12 cellular contexts compared by ENCODE assay signal in genomic region chr3:142276780-142277179, GRCh38. TPM values are rescaled to one million over a fixed set of nuclear protein-coding genes. Genes with fewer than 3 reads are reported as not detected.
DNase-seq lines count a peak whose midpoint lies in the region; ATAC-seq and TF ChIP-seq lines count a peak whose summit lies in the region.
"Had no signal": no experiment of that assay in that cellular context is flagged by ENCODE, and none has a peak within 500 bp of the region (broad histone marks: within the 10 kb centered on the region; RNA-seq: fewer than 3 reads in every experiment).

No MANE protein-coding gene starts in this region.

- 0 out of 2 replicates have a peak overlapping the region, but pooled peaks have one; percentile 7 for H3K27ac ChIP-seq in HL-60 (replicated peaks)
- peak overlapping the region in 6 of 8 donors; percentile 9 to 84 (median 68) for H3K27ac ChIP-seq in spleen

- no peak overlapping the region for H3K4me3 ChIP-seq in HL-60 (replicated peaks; ENCODE audit: insufficient read depth, low read length)
- H3K4me3 ChIP-seq in fibroblast of the aortic adventitia (ENCODE audit: low read depth, low read length), result no peak overlapping the region
- H3K4me3 ChIP-seq in spleen, result no peak overlapping the region

- TF ChIP-seq POLR2A in spleen (IDR thresholded peaks at IDR 0.05), result no peak

- peaks cover 0 to 39% (median 14%) of the 10 kb centered on the region in 6 donors for H3K4me1 ChIP-seq in spleen

- WGBS in spleen, 5 donors, result 38 to 86% (median 49%) methylated on average over 2 of the region's 2 CpGs

- no peaks in the 10 kb centered on the region for H3K36me3 ChIP-seq in spleen

- intact Hi-C loops in spleen (cut with DNase I; ENCODE audit: low total_unique reads), result no loop called here

- H3K27me3 ChIP-seq in HL-60 (ENCODE audit: insufficient read depth, poor library complexity, severe bottlenecking) (no peaks in the 10 kb centered on the region), spleen (replicated peaks in 1 of 7) (no peaks in the 10 kb centered on the region)

- DNase-seq in HL-60 (ENCODE audit: low read depth in 1 of 2, low spot score in 1 of 2), result peak; percentile 66 to 70
- peak; percentile 68 for DNase-seq in SKM-1 treated with dmso at 0.1 percent for 144 hours (lab: John Stamatoyannopoulos, UW; ENCODE audit: unreplicated experiment)
- DNase-seq in fibroblast of the aortic adventitia (ENCODE audit: low read depth), result peak; percentile 96
- DNase-seq in spleen, result no peak
- no peak for DNase-seq in activated naive CD4-positive, alpha-beta T cell (lab: John Stamatoyannopoulos, UW)
- DNase-seq in retina, result no peak
- DNase-seq: activated CD8-positive, alpha-beta memory T cell treated with anti-CD3 and anti-CD28 coated beads for 24 hours; Calu3; erythroblast; substantia nigra had no signal

- H3K9me3 ChIP-seq in spleen, result no peaks in the 10 kb centered on the region

- no peak for ATAC-seq in HG02981 (IDR thresholded peaks at IDR 0.05; ENCODE audit: unreplicated experiment)
- ATAC-seq: Panc1 had no signal

- TF ChIP-seq CTCF in HL-60 (IDR thresholded peaks at IDR 0.05; ENCODE audit: insufficient read depth, low read length) (no peak), fibroblast of the aortic adventitia (IDR thresholded peaks at IDR 0.05; ENCODE audit: insufficient read depth, low read length) (no peak), spleen (IDR thresholded peaks at IDR 0.05 in 8 of 11, conservative IDR thresholded peaks at IDR 0.05 in 3 of 11) (no peak)

RNA-seq across cellular contexts. Expression of gene GK5, which starts 51.4 kb away (rescaled TPM):
- 27.3 and 29.2 TPM in 2 replicates for total RNA-seq in fibroblast of the aortic adventitia (ENCODE audit: low replicate concordance)
- total RNA-seq in spleen, result 10 to 100 TPM in 6 of 7 donors, 1 to 10 TPM in 1; 10.0 to 21.0 (median 14.4) TPM
- polyA plus RNA-seq in spleen, result 1 to 10 TPM; 2.1 to 4.1 (median 3.6) TPM

Comparison
In these comparisons a context has a peak if more than half of its experiments do, and no peak if none do; other contexts are left out.
1. DNase-seq: peak in HL-60 (2 of 2), SKM-1 treated with dmso at 0.1 percent for 144 hours (single experiment) and fibroblast of the aortic adventitia (single experiment); none in spleen (single experiment), activated naive CD4-positive, alpha-beta T cell (0 of 4) and retina (single experiment).